ENCODE assay signal across 1 cellular context in the genomic region with DNA sequence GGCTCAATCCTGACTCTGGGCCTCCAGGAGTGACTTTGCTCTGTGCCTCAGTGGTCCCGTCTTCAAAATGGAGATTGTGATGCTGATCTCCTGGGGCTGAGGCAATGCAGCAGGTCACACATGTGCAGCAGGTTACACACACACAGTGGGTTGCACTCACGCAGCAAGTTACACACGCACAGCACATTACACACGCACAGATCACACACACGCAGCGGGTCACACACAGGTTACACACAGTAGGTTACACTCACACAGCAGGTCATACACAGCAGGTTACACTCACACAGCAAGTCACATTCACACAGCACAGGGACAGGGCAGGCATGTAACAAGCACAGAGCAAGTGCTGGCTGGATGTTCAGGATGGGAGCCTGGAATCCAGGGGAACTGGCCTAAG.
TF ChIP-seq lines count a peak whose summit lies in the region.

No MANE protein-coding gene starts in this region.

TF ChIP-seq in IMR-90, 13 proteins besides CTCF, POLR2A, EP300 and RAD21:
- TF ChIP-seq, protein P1, sequence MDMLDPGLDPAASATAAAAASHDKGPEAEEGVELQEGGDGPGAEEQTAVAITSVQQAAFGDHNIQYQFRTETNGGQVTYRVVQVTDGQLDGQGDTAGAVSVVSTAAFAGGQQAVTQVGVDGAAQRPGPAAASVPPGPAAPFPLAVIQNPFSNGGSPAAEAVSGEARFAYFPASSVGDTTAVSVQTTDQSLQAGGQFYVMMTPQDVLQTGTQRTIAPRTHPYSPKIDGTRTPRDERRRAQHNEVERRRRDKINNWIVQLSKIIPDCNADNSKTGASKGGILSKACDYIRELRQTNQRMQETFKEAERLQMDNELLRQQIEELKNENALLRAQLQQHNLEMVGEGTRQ (IDR thresholded peaks at IDR 0.05; ENCODE audit: low read depth, low read length): no peak
